In the genomic region with DNA sequence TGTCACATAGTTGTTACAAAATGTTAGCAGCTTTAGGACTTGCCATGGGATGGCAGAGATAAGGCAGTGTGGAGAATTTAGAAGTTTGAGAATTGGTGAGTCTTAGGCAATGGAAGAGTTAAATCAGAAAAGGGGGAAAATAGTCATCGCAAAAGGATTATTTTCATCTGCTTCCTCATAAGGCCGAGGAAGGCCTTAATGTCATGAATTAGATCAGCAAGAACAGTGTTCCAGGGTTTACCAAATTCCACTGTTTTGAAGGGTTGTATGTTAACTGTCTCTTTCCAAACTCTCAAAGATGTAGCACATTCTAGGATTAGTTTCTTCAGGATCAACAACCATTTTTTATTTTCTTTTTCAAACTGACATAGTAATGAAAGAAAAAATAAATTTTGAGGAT, we compare ENCODE assay signal across 17 cellular contexts. TPM values are rescaled to one million over a fixed set of nuclear protein-coding genes. Genes with fewer than 3 reads are reported as not detected.
A peak's percentile ranks its signal among the peaks of the same experiment; 100 is the strongest.
DNase-seq lines count a peak whose midpoint lies in the region; ATAC-seq, FAIRE-seq and TF ChIP-seq lines count a peak whose summit lies in the region.
"Had no signal": no experiment of that assay in that cellular context is flagged by ENCODE, and none has a peak within 500 bp of the region (broad histone marks: within the 10 kb centered on the region; RNA-seq: fewer than 3 reads in every experiment).

No MANE protein-coding gene starts in this region.

- H3K9me2 ChIP-seq in OCI-LY7 (ENCODE audit: insufficient read depth, low read length) = no peaks in the 10 kb centered on the region

- H3K4me3 Mint-ChIP-seq in effector memory CD8-positive, alpha-beta T cell = peak overlapping the region; percentile 41 to 64
- H3K4me3 Mint-ChIP-seq in natural killer cell treated with Interleukin-12 subunit alpha and Interleukin-12 subunit beta and Interleukin-15 and Interleukin-18, amount 100 ng/mL, for 72 hours = peak overlapping the region; percentile 74
- H3K4me3 Mint-ChIP-seq: activated T-cell treated with anti-CD3 and anti-CD28 coated beads, Interleukin-2, amount 50 U/mL, for 24 hours; CD4-positive, CD25-positive, alpha-beta regulatory T cell had no signal

- no peaks in the 10 kb centered on the region for H3K79me2 ChIP-seq in OCI-LY7 (ENCODE audit: insufficient read depth, low read depth, low read length)

- H3K4me2 ChIP-seq in OCI-LY7 (ENCODE audit: low read length) = peak overlapping the region; percentile 10; the same call in 1 of the 2 replicates
- H3K4me2 ChIP-seq: hepatocyte had no signal

- ATAC-seq in effector memory CD8-positive, alpha-beta T cell (replicated peaks) = no peak
- ATAC-seq in natural killer cell treated with Interleukin-12 subunit alpha and Interleukin-12 subunit beta and Interleukin-15 and Interleukin-18, amount 100 ng/mL, for 72 hours = no peak
- ATAC-seq in thoracic aorta (ENCODE audit: insufficient number of reproducible peaks, low FRiP score, low read depth) = no peak
- ATAC-seq: activated CD4-positive, CD25-positive, alpha-beta regulatory T cell treated with anti-CD3 and anti-CD28 coated beads, Interleukin-2, amount 50 U/mL, for 24 hours; pancreas had no signal

- no peaks in the 10 kb centered on the region for H3K27me3 Mint-ChIP-seq in effector memory CD8-positive, alpha-beta T cell
- no peaks in the 10 kb centered on the region for H3K27me3 Mint-ChIP-seq in natural killer cell treated with Interleukin-12 subunit alpha and Interleukin-12 subunit beta and Interleukin-15 and Interleukin-18, amount 100 ng/mL, for 72 hours

- H2AFZ ChIP-seq in OCI-LY7 (ENCODE audit: low read length) = peak overlapping the region; percentile 1; the same call in 1 of the 2 replicates
- H2AFZ ChIP-seq: hepatocyte had no signal

- TF ChIP-seq CTCF in OCI-LY7 (conservative IDR thresholded peaks at IDR 0.05; ENCODE audit: low read length) (no peak), thoracic aorta (IDR thresholded peaks at IDR 0.05) (no peak)

- H3K36me3 Mint-ChIP-seq in effector memory CD8-positive, alpha-beta T cell (ENCODE audit: insufficient read depth) = peaks cover 71% of the 10 kb centered on the region
- H3K36me3 Mint-ChIP-seq in natural killer cell treated with Interleukin-12 subunit alpha and Interleukin-12 subunit beta and Interleukin-15 and Interleukin-18, amount 100 ng/mL, for 72 hours = peaks cover 39% of the 10 kb centered on the region
- H3K36me3 Mint-ChIP-seq: CD4-positive, CD25-positive, alpha-beta regulatory T cell had no signal

- H4K20me1 ChIP-seq in OCI-LY7 (ENCODE audit: insufficient read depth, low read length) = no peaks in the 10 kb centered on the region

- DNase-seq in OCI-LY7 (ENCODE audit: low spot score) (no peak), thoracic aorta (ENCODE audit: low spot score) (no peak), urothelium cell line (ENCODE audit: low spot score) (no peak), SKM-1 treated with dmso at 0.1 percent for 144 hours (lab: John Stamatoyannopoulos, UW; ENCODE audit: unreplicated experiment) (no peak), HK-2 (ENCODE audit: unreplicated experiment) (no peak), NCI-H748 treated with DMSO at 0.1 percent for 48 hours (lab: John Stamatoyannopoulos, UW) (no peak)
- DNase-seq in effector memory CD8-positive, alpha-beta T cell = no peak
- no peak for DNase-seq in natural killer cell treated with Interleukin-12 subunit alpha and Interleukin-12 subunit beta and Interleukin-15 and Interleukin-18, amount 100 ng/mL, for 72 hours (ENCODE audit: low spot score)
- DNase-seq: activated T-cell treated with anti-CD3 and anti-CD28 coated beads, Interleukin-2, amount 50 U/mL, for 24 hours; aorta; CD4-positive, CD25-positive, alpha-beta regulatory T cell; GOT3; MG63; pancreas; stimulated activated CD8-positive, alpha-beta memory T cell treated with anti-CD3 and anti-CD28 coated beads, Interleukin-4, amount 100 ng/mL, for 48 hours had no signal

- no peak for FAIRE-seq in urothelium cell line (lab: Jason Lieb, UNC)
- FAIRE-seq: pancreas had no signal

- H3K9me3 Mint-ChIP-seq in effector memory CD8-positive, alpha-beta T cell = no peaks in the 10 kb centered on the region
- no peaks in the 10 kb centered on the region for H3K9me3 Mint-ChIP-seq in natural killer cell treated with Interleukin-12 subunit alpha and Interleukin-12 subunit beta and Interleukin-15 and Interleukin-18, amount 100 ng/mL, for 72 hours
- H3K9me3 Mint-ChIP-seq: activated T-cell treated with anti-CD3 and anti-CD28 coated beads, Interleukin-2, amount 50 U/mL, for 24 hours; CD4-positive, CD25-positive, alpha-beta regulatory T cell had no signal

- H3K36me3 ChIP-seq in OCI-LY7 (ENCODE audit: insufficient read depth, low read length) = no peaks in the 10 kb centered on the region
- no peaks in the 10 kb centered on the region for H3K36me3 ChIP-seq in thoracic aorta
- H3K36me3 ChIP-seq: pancreas had no signal

- H3K9me3 ChIP-seq in OCI-LY7 (ENCODE audit: low read length) = no peaks in the 10 kb centered on the region
- no peaks in the 10 kb centered on the region for H3K9me3 ChIP-seq in thoracic aorta
- H3K9me3 ChIP-seq: MG63, pancreas had no signal

- H3K27me3 ChIP-seq in thoracic aorta (replicated peaks; ENCODE audit: insufficient read depth) = no peaks in the 10 kb centered on the region
- H3K27me3 ChIP-seq: MG63, pancreas had no signal

- POLR2A ChIA-PET in OCI-LY7 (lab: Charles Lee) = no interaction called here

- intact Hi-C loops in OCI-LY7 (cut with micrococcal nuclease; ENCODE audit: unreplicated experiment) = no loop called here

- H3K4me3 ChIP-seq in OCI-LY7 (ENCODE audit: low read depth, low read length, poor library complexity, severe bottlenecking) (no peak overlapping the region), thoracic aorta (peak overlapping the region; percentile 9)
- H3K4me3 ChIP-seq: hepatocyte, MG63, pancreas had no signal

- peak overlapping the region; percentile 87 to 90 for H3K27ac Mint-ChIP-seq in effector memory CD8-positive, alpha-beta T cell
- H3K27ac Mint-ChIP-seq in natural killer cell treated with Interleukin-12 subunit alpha and Interleukin-12 subunit beta and Interleukin-15 and Interleukin-18, amount 100 ng/mL, for 72 hours = peak overlapping the region; percentile 89
- H3K27ac Mint-ChIP-seq: activated T-cell treated with anti-CD3 and anti-CD28 coated beads, Interleukin-2, amount 50 U/mL, for 24 hours; CD4-positive, CD25-positive, alpha-beta regulatory T cell had no signal

- H3K27ac ChIP-seq in OCI-LY7 (ENCODE audit: low read depth, low read length, poor library complexity, severe bottlenecking) = no peak overlapping the region
- H3K27ac ChIP-seq in thoracic aorta = peak overlapping the region; percentile 14 to 23
- H3K27ac ChIP-seq: hepatocyte, pancreas had no signal

- peaks cover 37 to 73% of the 10 kb centered on the region in 2 donors for H3K4me1 Mint-ChIP-seq in effector memory CD8-positive, alpha-beta T cell (ENCODE audit: low read depth in 2 of 2)
- peaks cover 69 to 71% of the 10 kb centered on the region in 2 donors for H3K4me1 Mint-ChIP-seq in natural killer cell treated with Interleukin-12 subunit alpha and Interleukin-12 subunit beta and Interleukin-15 and Interleukin-18, amount 100 ng/mL, for 72 hours (ENCODE audit: low read depth in 2 of 2)

- no TSS peak for BruUV-seq in OCI-LY7 (replicated peaks; lab: Mats Ljungman, UMichigan)

- H3K4me1 ChIP-seq in OCI-LY7 (ENCODE audit: insufficient read depth, low read length, poor library complexity, severe bottlenecking) (no peaks in the 10 kb centered on the region), thoracic aorta (ENCODE audit: control insufficient read depth in 1 of 2, low read depth in 2 of 2) (peaks cover 3 to 39% of the 10 kb centered on the region in 2 donors)
- H3K4me1 ChIP-seq: pancreas had no signal

- CTCF ChIA-PET in OCI-LY7 (lab: Charles Lee; ENCODE audit: unreplicated experiment) = no interaction called here

RNA-seq across cellular contexts. Expression of gene ZEB2, which starts 23.9 kb away (rescaled TPM):
- total RNA-seq in OCI-LY7 (2014; rRNA removed; shearing (Covaris generic)) = 15.2 and 16.9 TPM in 2 replicates
- total RNA-seq in OCI-LY7 (2022) (4.0 and 5.1 TPM in 2 replicates), thoracic aorta (100 to 1,000 TPM; 122 to 190 TPM)
- total RNA-seq in natural killer cell treated with Interleukin-12 subunit alpha and Interleukin-12 subunit beta and Interleukin-15 and Interleukin-18, amount 100 ng/mL, for 72 hours = 100 to 1,000 TPM; 181 to 248 TPM

Comparison
In these comparisons a context has a peak if more than half of its experiments do, and no peak if none do; other contexts are left out.
1. RNA of gene ZEB2, which starts 23.9 kb away (total RNA-seq): 181 to 248 TPM in natural killer cell treated with Interleukin-12 subunit alpha and Interleukin-12 subunit beta and Interleukin-15 and Interleukin-18, amount 100 ng/mL, for 72 hours and 122 to 190 TPM in thoracic aorta; 4.0 to 16.9 TPM in OCI-LY7; every median in the first group is over 4 times any median in the second.